Comparison of ENCODE assay signal across 16 cellular contexts in the genomic region with DNA sequence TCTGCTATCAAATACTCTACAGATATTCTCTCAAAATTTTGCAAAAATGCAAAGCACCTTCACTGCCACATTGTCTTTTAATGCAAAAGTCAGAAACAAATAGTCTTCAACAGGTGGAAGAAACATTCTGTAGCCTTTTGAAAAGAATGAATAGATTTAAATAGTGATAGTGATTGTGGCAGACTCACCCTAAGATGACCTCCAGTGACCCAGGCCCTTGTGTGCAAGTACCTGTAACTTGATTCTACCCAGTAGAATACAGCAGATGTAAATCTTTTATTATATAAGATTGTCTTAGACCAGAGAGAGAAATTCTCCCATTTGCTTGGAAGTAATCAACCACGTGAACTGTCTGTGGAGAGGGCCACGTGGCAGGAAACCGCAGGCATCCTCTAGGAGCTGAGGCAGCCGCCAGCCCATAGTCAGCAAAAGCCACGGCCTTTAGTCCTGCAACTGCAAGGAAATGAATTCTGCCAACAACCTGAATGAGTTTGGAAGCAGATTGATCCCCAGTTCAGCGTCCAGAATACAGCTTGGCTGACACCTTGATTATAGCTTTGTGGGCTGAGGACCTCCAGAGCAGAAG.
DNase-seq lines count a peak whose midpoint lies in the region; ATAC-seq and TF ChIP-seq lines count a peak whose summit lies in the region.
"Had no signal": no experiment of that assay in that cellular context is flagged by ENCODE, and none has a peak within 500 bp of the region (broad histone marks: within the 10 kb centered on the region; RNA-seq: fewer than 3 reads in every experiment).

No MANE protein-coding gene starts in this region.

- TF ChIP-seq CTCF in GM13976 (IDR thresholded peaks at IDR 0.05; ENCODE audit: borderline replicate concordance, control extremely low read depth, extremely low read depth, insufficient read depth, missing control alignments) = no peak
- no peak for TF ChIP-seq CTCF in GM20000 (IDR thresholded peaks at IDR 0.05; ENCODE audit: extremely low read depth, missing control alignments)

- peak; percentile 62 for DNase-seq in M059J (ENCODE audit: low read depth)
- peak in 22 of 42 donors; percentile 20 to 64 (median 49) for DNase-seq in head of caudate nucleus
- no peak for DNase-seq in activated naive CD4-positive, alpha-beta T cell treated with Interleukin-2 at 50 U/mL for 16 hours
- DNase-seq in GM13976 (ENCODE audit: low spot score) = no peak
- no peak for DNase-seq in activated CD4-positive, CD25-positive, alpha-beta regulatory T cell treated with anti-CD3 and anti-CD28 coated beads, Interleukin-2, amount 50 U/mL, for 72 hours
- no peak for DNase-seq in GM20000 (ENCODE audit: low spot score)
- DNase-seq: activated CD4-positive, alpha-beta memory T cell treated with anti-CD3 and anti-CD28 coated beads, Interleukin-2, amount 10 ng/mL, durations not matched to agents 7 days and 5 days; DMS79; foreskin fibroblast; H7; Karpas-422; SJCRH30 had no signal

- H3K9me3 ChIP-seq in skeletal muscle tissue (ENCODE audit: control insufficient read depth in 3 of 3, low read length in 3 of 3) = no peaks in the 10 kb centered on the region

- H3K36me3 ChIP-seq in skeletal muscle tissue (ENCODE audit: control insufficient read depth in 3 of 3, insufficient read depth in 3 of 3, low read length in 3 of 3) = peaks cover 0 to 3% (median 0%) of the 10 kb centered on the region in 3 donors
- H3K36me3 ChIP-seq: BLaER1, SJCRH30 had no signal

- intact Hi-C loops in head of caudate nucleus (cut with DNase I) = no loop called here

- peak overlapping the region; percentile 41 for H3K27ac ChIP-seq in skeletal muscle tissue (ENCODE audit: low read depth, low read length)
- H3K27ac ChIP-seq: BLaER1, SJCRH30 had no signal

- peak overlapping the region in 1 of 3 donors; percentile 11 for H3K9ac ChIP-seq in skeletal muscle tissue (ENCODE audit: low read depth in 1 of 3, low read length in 3 of 3)
- H3K9ac ChIP-seq: BLaER1 had no signal

- H3K27me3 ChIP-seq in skeletal muscle tissue (ENCODE audit: control insufficient read depth in 3 of 3, insufficient read depth in 3 of 3, low read length in 3 of 3) = no peaks in the 10 kb centered on the region
- H3K27me3 ChIP-seq: BLaER1, SJCRH30 had no signal

- in situ Hi-C loops in GM13976 (cut with MboI; ENCODE audit: low sequenced_read_pairs, unreplicated experiment) = no loop called here

- no peak overlapping the region for H3K4me3 ChIP-seq in skeletal muscle tissue (ENCODE audit: low read length in 3 of 3)
- H3K4me3 ChIP-seq: BLaER1, GM12878, SJCRH30 had no signal

- H3K4me1 ChIP-seq in skeletal muscle tissue (ENCODE audit: control insufficient read depth in 3 of 3, insufficient read depth in 3 of 3, low read length in 3 of 3) = peaks cover 30 to 42% (median 39%) of the 10 kb centered on the region in 3 donors
- H3K4me1 ChIP-seq: BLaER1 had no signal

- peak; percentile 46 for ATAC-seq in GM18870 (IDR thresholded peaks at IDR 0.05; ENCODE audit: unreplicated experiment)
- ATAC-seq: GM12878 had no signal

Comparison
In these comparisons a context has a peak if more than half of its experiments do, and no peak if none do; other contexts are left out.
1. DNase-seq: peak in M059J (single experiment) and head of caudate nucleus (22 of 42); none in activated naive CD4-positive, alpha-beta T cell treated with Interleukin-2 at 50 U/mL for 16 hours (single experiment), GM13976 (single experiment), activated CD4-positive, CD25-positive, alpha-beta regulatory T cell treated with anti-CD3 and anti-CD28 coated beads, Interleukin-2, amount 50 U/mL, for 72 hours (single experiment) and GM20000 (single experiment).